37 cellular contexts compared by ENCODE assay signal in genomic region chr17:81813861-81814683, GRCh38. TPM values are rescaled to one million over a fixed set of nuclear protein-coding genes. Genes with fewer than 3 reads are reported as not detected.
"Had no signal": no experiment of that assay in that cellular context is flagged by ENCODE, and none has a peak within 500 bp of the region (broad histone marks: within the 10 kb centered on the region; RNA-seq: fewer than 3 reads in every experiment).

No MANE protein-coding gene starts in this region.

- H3K9me3 ChIP-seq: Peyer's patch had no signal

- H3K27ac Mint-ChIP-seq: activated CD8-positive, alpha-beta T cell treated with anti-CD3 and anti-CD28 coated beads for 36 hours; activated naive CD8-positive, alpha-beta T cell treated with anti-CD3 and anti-CD28 coated beads for 36 hours; activated T-cell treated with anti-CD3 and anti-CD28 coated beads, Interleukin-2, amount 50 U/mL, for 72 hours; activated T-helper 17 cell treated with anti-CD3 and anti-CD28 coated beads, Interleukin-2, amount 50 U/mL, for 72 hours; T-cell; T-helper 17 cell had no signal

- DNase-seq: activated CD4-positive, alpha-beta T cell treated with anti-CD3 and anti-CD28 coated beads for 1 hour; activated CD4-positive, alpha-beta T cell treated with anti-CD3 and anti-CD28 coated beads for 48 hours; activated CD4-positive, alpha-beta T cell treated with anti-CD3 and anti-CD28 coated beads, Interleukin-2, amount 50 U/mL, for 4 hours; activated CD4-positive, CD25-positive, alpha-beta regulatory T cell; activated CD8-positive, alpha-beta T cell treated with anti-CD3 and anti-CD28 coated beads for 36 hours; activated effector memory CD4-positive, alpha-beta T cell treated with anti-CD3 and anti-CD28 coated beads, Interleukin-2, amount 50 U/mL, for 16 hours; activated naive CD4-positive, alpha-beta T cell; activated naive CD4-positive, alpha-beta T cell treated with anti-CD3 and anti-CD28 coated beads, Interleukin-2, amount 50 U/mL, for 16 hours; activated naive CD8-positive, alpha-beta T cell treated with anti-CD3 and anti-CD28 coated beads for 36 hours; activated T-cell treated with anti-CD3 and anti-CD28 coated beads, Interleukin-2, amount 50 U/mL, for 1 hour; activated T-cell treated with anti-CD3 and anti-CD28 coated beads, Interleukin-2, amount 50 U/mL, for 72 hours; amniotic stem cell; aorta; brain microvascular endothelial cell; central memory CD4-positive, alpha-beta T cell; MM.1S; MV-4-11; NCI-H2029; NCI-H345; NCI-H524 treated with DMSO at 0.1 percent for 48 hours; NK-92 treated with Interleukin-12 subunit alpha and Interleukin-12 subunit beta, amount 100 ng/mL, for 24 hours; PC-3; Peyer's patch; RPMI8226; SIG-M5; T-cell; T-helper 17 cell; T-helper 9 cell had no signal

- H3K36me3 Mint-ChIP-seq: activated naive CD8-positive, alpha-beta T cell treated with anti-CD3 and anti-CD28 coated beads for 36 hours; T-cell had no signal

- H3K9me3 Mint-ChIP-seq: activated CD8-positive, alpha-beta T cell treated with anti-CD3 and anti-CD28 coated beads for 36 hours; activated naive CD8-positive, alpha-beta T cell treated with anti-CD3 and anti-CD28 coated beads for 36 hours; activated T-cell treated with anti-CD3 and anti-CD28 coated beads, Interleukin-2, amount 50 U/mL, for 72 hours; activated T-helper 17 cell treated with anti-CD3 and anti-CD28 coated beads, Interleukin-2, amount 50 U/mL, for 72 hours; T-cell had no signal

- H3K4me3 ChIP-seq: Peyer's patch had no signal

- H3K36me3 ChIP-seq: brain microvascular endothelial cell, Peyer's patch had no signal

- H3K27ac ChIP-seq: brain microvascular endothelial cell, Peyer's patch, VCaP had no signal

- H3K4me1 ChIP-seq: Peyer's patch had no signal

- H3K4me1 Mint-ChIP-seq: activated naive CD8-positive, alpha-beta T cell treated with anti-CD3 and anti-CD28 coated beads for 36 hours; activated T-helper 17 cell treated with anti-CD3 and anti-CD28 coated beads, Interleukin-2, amount 50 U/mL, for 72 hours; T-cell had no signal

- H3K4me3 Mint-ChIP-seq: activated CD8-positive, alpha-beta T cell treated with anti-CD3 and anti-CD28 coated beads for 36 hours; activated naive CD8-positive, alpha-beta T cell treated with anti-CD3 and anti-CD28 coated beads for 36 hours; activated T-cell treated with anti-CD3 and anti-CD28 coated beads, Interleukin-2, amount 50 U/mL, for 72 hours; activated T-helper 17 cell treated with anti-CD3 and anti-CD28 coated beads, Interleukin-2, amount 50 U/mL, for 72 hours; T-cell; T-helper 17 cell had no signal

- ATAC-seq: activated CD8-positive, alpha-beta T cell treated with anti-CD3 and anti-CD28 coated beads for 36 hours; activated T-cell treated with anti-CD3 and anti-CD28 coated beads, Interleukin-2, amount 50 U/mL, for 72 hours; activated T-helper 17 cell treated with anti-CD3 and anti-CD28 coated beads, Interleukin-2, amount 50 U/mL, for 72 hours; Right ventricle myocardium inferior; SK-N-SH treated with all-trans-retinoic acid at 6 μM for 48 hours; T-cell; T-helper 17 cell had no signal

- H3K27me3 ChIP-seq: Peyer's patch had no signal

RNA-seq across cellular contexts. Expression of gene GCGR, which starts 10.1 kb away (rescaled TPM):
- total RNA-seq: activated CD8-positive, alpha-beta memory T cell treated with anti-CD3 and anti-CD28 coated beads for 36 hours; activated CD8-positive, alpha-beta T cell treated with anti-CD3 and anti-CD28 coated beads for 36 hours; activated naive CD8-positive, alpha-beta T cell treated with anti-CD3 and anti-CD28 coated beads for 36 hours; cerebellum; LHCN-M2; Right ventricle myocardium inferior; SK-MEL-5; T-helper 17 cell had no signal

RNA-seq across cellular contexts. Expression of gene PPP1R27, which starts 20.8 kb away (rescaled TPM):
- total RNA-seq: activated CD8-positive, alpha-beta memory T cell treated with anti-CD3 and anti-CD28 coated beads for 36 hours; activated CD8-positive, alpha-beta T cell treated with anti-CD3 and anti-CD28 coated beads for 36 hours; activated naive CD8-positive, alpha-beta T cell treated with anti-CD3 and anti-CD28 coated beads for 36 hours; activated T-cell treated with anti-CD3 and anti-CD28 coated beads, Interleukin-2, amount 50 U/mL, for 72 hours; activated T-helper 17 cell treated with anti-CD3 and anti-CD28 coated beads, Interleukin-2, amount 50 U/mL, for 72 hours; aorta; cerebellum; LHCN-M2; NCI-H460; PC-3; Peyer's patch; Right ventricle myocardium inferior; T-cell; T-helper 17 cell had no signal
